Comparison of ENCODE assay signal across 17 cellular contexts in the genomic region with DNA sequence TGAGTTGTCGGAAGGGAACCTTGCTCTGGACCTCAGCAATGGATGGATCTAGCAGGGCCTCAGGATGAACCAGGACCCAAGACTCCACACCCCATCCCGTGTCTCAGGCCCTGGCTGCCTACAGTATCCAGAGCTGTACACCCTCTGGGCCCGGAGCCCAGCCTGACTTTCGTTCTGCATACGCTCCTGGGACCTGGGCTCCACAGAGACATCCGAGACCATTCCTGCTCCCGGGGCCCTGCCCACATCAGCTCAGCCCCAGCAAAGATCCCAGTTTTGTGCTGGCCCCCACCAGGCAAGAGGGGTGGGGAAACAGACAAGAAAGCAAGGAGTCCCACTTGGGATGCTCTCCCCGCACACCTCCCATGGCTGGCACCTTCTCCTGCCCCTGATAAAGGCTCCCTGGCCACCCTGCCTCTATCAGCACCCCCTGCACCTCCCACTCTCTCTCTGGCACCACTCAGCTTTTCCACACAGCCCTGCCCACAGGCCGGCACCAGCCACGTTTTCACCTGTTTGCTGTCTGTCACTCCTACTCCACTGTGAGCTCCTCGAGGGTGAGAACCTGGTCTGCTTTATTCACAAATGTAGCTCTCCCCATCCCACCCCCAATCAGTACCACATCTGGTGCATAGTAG.
DNase-seq lines count a peak whose midpoint lies in the region; ATAC-seq and TF ChIP-seq lines count a peak whose summit lies in the region.
"Had no signal": no experiment of that assay in that cellular context is flagged by ENCODE, and none has a peak within 500 bp of the region (broad histone marks: within the 10 kb centered on the region; RNA-seq: fewer than 3 reads in every experiment).

No MANE protein-coding gene starts in this region.

- no peak overlapping the region for H3K4me3 Mint-ChIP-seq in activated naive CD8-positive, alpha-beta T cell treated with anti-CD3 and anti-CD28 coated beads, Interleukin-2, amount 50 U/mL, for 24 hours
- H3K4me3 Mint-ChIP-seq in activated naive CD8-positive, alpha-beta T cell treated with anti-CD3 and anti-CD28 coated beads for 36 hours = no peak overlapping the region
- H3K4me3 Mint-ChIP-seq in central memory CD8-positive, alpha-beta T cell = no peak overlapping the region
- H3K4me3 Mint-ChIP-seq: CD14-positive monocyte had no signal

- POLR2A ChIA-PET in HEK293 (lab: Yijun Ruan, JAX) = no interaction called here

- TF ChIP-seq CTCF in HEK293 (tag by site-specific recombination; IDR thresholded peaks at IDR 0.05) (no peak), breast epithelium (IDR thresholded peaks at IDR 0.05) (no peak)

- no peaks in the 10 kb centered on the region for H3K9me3 ChIP-seq in HEK293 (ENCODE audit: control insufficient read depth, insufficient read depth, low read depth, low read length)
- no peaks in the 10 kb centered on the region for H3K9me3 ChIP-seq in breast epithelium
- H3K9me3 ChIP-seq: A549 had no signal

- H3K4me1 Mint-ChIP-seq in activated naive CD8-positive, alpha-beta T cell treated with anti-CD3 and anti-CD28 coated beads, Interleukin-2, amount 50 U/mL, for 24 hours = peaks cover 5% of the 10 kb centered on the region
- peaks cover 4% of the 10 kb centered on the region for H3K4me1 Mint-ChIP-seq in activated naive CD8-positive, alpha-beta T cell treated with anti-CD3 and anti-CD28 coated beads for 36 hours
- peaks cover 17% of the 10 kb centered on the region for H3K4me1 Mint-ChIP-seq in central memory CD8-positive, alpha-beta T cell
- H3K4me1 Mint-ChIP-seq: CD14-positive monocyte had no signal

- no peak overlapping the region for H3K4me3 ChIP-seq in HEK293 (ENCODE audit: low read depth, low read length)
- no peak overlapping the region for H3K4me3 ChIP-seq in breast epithelium
- H3K4me3 ChIP-seq: A549 had no signal

- CTCF ChIA-PET in HEK293 (lab: Yijun Ruan, JAX) = no interaction called here

- H3K27ac Mint-ChIP-seq in activated naive CD8-positive, alpha-beta T cell treated with anti-CD3 and anti-CD28 coated beads, Interleukin-2, amount 50 U/mL, for 24 hours = no peak overlapping the region
- no peak overlapping the region for H3K27ac Mint-ChIP-seq in activated naive CD8-positive, alpha-beta T cell treated with anti-CD3 and anti-CD28 coated beads for 36 hours
- H3K27ac Mint-ChIP-seq in central memory CD8-positive, alpha-beta T cell (ENCODE audit: low read depth) = peak overlapping the region; percentile 56

- no peaks in the 10 kb centered on the region for H3K9me3 Mint-ChIP-seq in activated naive CD8-positive, alpha-beta T cell treated with anti-CD3 and anti-CD28 coated beads, Interleukin-2, amount 50 U/mL, for 24 hours
- no peaks in the 10 kb centered on the region for H3K9me3 Mint-ChIP-seq in activated naive CD8-positive, alpha-beta T cell treated with anti-CD3 and anti-CD28 coated beads for 36 hours
- no peaks in the 10 kb centered on the region for H3K9me3 Mint-ChIP-seq in central memory CD8-positive, alpha-beta T cell

- ATAC-seq in activated naive CD8-positive, alpha-beta T cell treated with anti-CD3 and anti-CD28 coated beads, Interleukin-2, amount 50 U/mL, for 24 hours = peak; percentile 44
- ATAC-seq in central memory CD8-positive, alpha-beta T cell (replicated peaks; ENCODE audit: extremely low read depth, poor library complexity, severe bottlenecking) = no peak
- ATAC-seq: A549, HepG2 had no signal

- intact Hi-C loops in breast epithelium (cut with DNase I; ENCODE audit: low total_unique reads) = no loop called here

- no peak for TF ChIP-seq POLR2A in breast epithelium (IDR thresholded peaks at IDR 0.05)

- DNase-seq in activated naive CD8-positive, alpha-beta T cell treated with anti-CD3 and anti-CD28 coated beads, Interleukin-2, amount 50 U/mL, for 24 hours = no peak
- DNase-seq in activated naive CD8-positive, alpha-beta T cell treated with anti-CD3 and anti-CD28 coated beads for 36 hours = no peak
- no peak for DNase-seq in central memory CD8-positive, alpha-beta T cell (ENCODE audit: low spot score in 2 of 2)
- no peak for DNase-seq in breast epithelium (ENCODE audit: low spot score in 2 of 2)
- no peak for DNase-seq in AG08395 (ENCODE audit: low spot score)
- no peak for DNase-seq in NCI-H82 (lab: John Stamatoyannopoulos, UW)
- DNase-seq: Kasumi-1, NCI-H1092 treated with DMSO at 0.1 percent for 48 hours, NCI-H1436 treated with DMSO at 0.1 percent for 48 hours, NCI-H187 treated with DMSO at 0.1 percent for 48 hours, NCI-H2107, RPMI8226, SHP77 had no signal

- no peaks in the 10 kb centered on the region for H3K4me1 ChIP-seq in HEK293 (ENCODE audit: control insufficient read depth, insufficient read depth, low read length)
- H3K4me1 ChIP-seq in breast epithelium = no peaks in the 10 kb centered on the region
- H3K4me1 ChIP-seq: A549 had no signal

- no peaks in the 10 kb centered on the region for H3K36me3 Mint-ChIP-seq in activated naive CD8-positive, alpha-beta T cell treated with anti-CD3 and anti-CD28 coated beads, Interleukin-2, amount 50 U/mL, for 24 hours (ENCODE audit: low read depth)
- H3K36me3 Mint-ChIP-seq in activated naive CD8-positive, alpha-beta T cell treated with anti-CD3 and anti-CD28 coated beads for 36 hours = no peaks in the 10 kb centered on the region
- H3K36me3 Mint-ChIP-seq in central memory CD8-positive, alpha-beta T cell (ENCODE audit: insufficient read depth) = no peaks in the 10 kb centered on the region
- H3K36me3 Mint-ChIP-seq: CD14-positive monocyte had no signal

- no peaks in the 10 kb centered on the region for H3K27me3 Mint-ChIP-seq in activated naive CD8-positive, alpha-beta T cell treated with anti-CD3 and anti-CD28 coated beads, Interleukin-2, amount 50 U/mL, for 24 hours
- no peaks in the 10 kb centered on the region for H3K27me3 Mint-ChIP-seq in activated naive CD8-positive, alpha-beta T cell treated with anti-CD3 and anti-CD28 coated beads for 36 hours
- H3K27me3 Mint-ChIP-seq in central memory CD8-positive, alpha-beta T cell = no peaks in the 10 kb centered on the region

- no peak overlapping the region for H3K27ac ChIP-seq in HEK293 (ENCODE audit: extremely low read depth, low read depth, low read length)
- no peak overlapping the region for H3K27ac ChIP-seq in breast epithelium
- H3K27ac ChIP-seq: A549 had no signal

- H3K27me3 ChIP-seq in breast epithelium = no peaks in the 10 kb centered on the region

- H3K36me3 ChIP-seq in HEK293 (ENCODE audit: control insufficient read depth in 2 of 2, insufficient read depth in 1 of 2, low read length in 2 of 2) = no peaks in the 10 kb centered on the region
- no peaks in the 10 kb centered on the region for H3K36me3 ChIP-seq in breast epithelium

TF ChIP-seq in HEK293, 187 proteins besides CTCF, POLR2A, EP300 and RAD21:
- peak; percentile 74; the same call in 1 of the 2 replicates for TF ChIP-seq EGR2 (tag by site-specific recombination; IDR thresholded peaks at IDR 0.05; ENCODE audit: low read depth)
- TF ChIP-seq ZBTB20 (tag by site-specific recombination; IDR thresholded peaks at IDR 0.05) = peak; percentile 74
- no peak for TF ChIP-seq ZNF175 (tag by site-specific recombination; IDR thresholded peaks at IDR 0.05)
- TF ChIP-seq ZNF600 (tag by site-specific recombination; IDR thresholded peaks at IDR 0.05) = 0 out of 2 replicates have a peak, but pooled peaks have one; percentile 17
- peak; percentile 74 for TF ChIP-seq ZFHX2 (tag by site-specific recombination; conservative IDR thresholded peaks at IDR 0.05)
- TF ChIP-seq ZNF48 (tag by site-specific recombination; IDR thresholded peaks at IDR 0.05) = no peak
- TF ChIP-seq ZNF16 (tag by site-specific recombination; IDR thresholded peaks at IDR 0.05; ENCODE audit: low read depth) = peak; percentile 58; the same call in 1 of the 2 replicates
- no peak for TF ChIP-seq ZNF558 (tag by site-specific recombination; IDR thresholded peaks at IDR 0.05)
- TF ChIP-seq OSR2 (tag by site-specific recombination; IDR thresholded peaks at IDR 0.05) = no peak
- TF ChIP-seq ZNF157 (tag by site-specific recombination; IDR thresholded peaks at IDR 0.05) = no peak
